Comparison of ENCODE assay signal across 8 cellular contexts in the genomic region with DNA sequence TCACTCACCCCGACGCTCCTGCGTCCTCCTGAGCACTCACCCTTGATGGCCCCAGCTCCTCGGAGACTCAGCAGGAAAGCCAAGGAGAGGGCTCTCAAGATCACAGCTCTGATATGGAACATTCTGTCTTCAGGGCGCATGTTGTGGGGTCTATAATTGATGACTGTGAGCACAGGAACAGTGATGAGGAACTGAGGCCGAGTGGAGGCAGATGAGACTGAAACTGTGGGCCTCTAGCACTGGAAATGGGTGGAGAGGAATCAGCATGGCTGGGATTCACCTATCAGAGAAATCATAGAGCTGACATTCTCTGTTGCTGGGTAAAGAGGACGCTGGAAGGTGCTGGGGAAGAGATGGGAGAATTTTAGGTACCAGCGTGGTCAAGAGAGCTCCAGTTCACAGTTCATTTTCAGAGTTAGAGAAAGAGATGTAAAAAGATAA. TPM values are rescaled to one million over a fixed set of nuclear protein-coding genes. Genes with fewer than 3 reads are reported as not detected.
DNase-seq lines count a peak whose midpoint lies in the region; ATAC-seq and TF ChIP-seq lines count a peak whose summit lies in the region.

A gene (minus strand): TSS at position 219 of the 441 bp plus-strand sequence.

- peak within 1 kb of the TSS; percentile 89 for H3K4me3 Mint-ChIP-seq in activated CD4-positive, alpha-beta T cell treated with anti-CD3 and anti-CD28 coated beads, Interleukin-2, amount 10 ng/mL, durations not matched to agents 24 days and 14 days

- TF ChIP-seq CTCF in fibroblast of the aortic adventitia (IDR thresholded peaks at IDR 0.05; ENCODE audit: insufficient read depth, low read length), result no peak

- peaks cover 2% of the 10 kb centered on the region for H3K27me3 Mint-ChIP-seq in activated CD4-positive, alpha-beta T cell treated with anti-CD3 and anti-CD28 coated beads, Interleukin-2, amount 10 ng/mL, durations not matched to agents 24 days and 14 days

- DNase-seq in activated CD4-positive, alpha-beta T cell treated with anti-CD3 and anti-CD28 coated beads, Interleukin-2, amount 10 ng/mL, durations not matched to agents 24 days and 14 days, result peak; percentile 88
- peak; percentile 28 for DNase-seq in fibroblast of the aortic adventitia (ENCODE audit: low read depth)
- DNase-seq in posterior vena cava (ENCODE audit: low spot score), result no peak
- DNase-seq in NCI-H1417 treated with DMSO at 0.1 percent for 48 hours (lab: John Stamatoyannopoulos, UW), result no peak
- DNase-seq in GOT3 (lab: John Stamatoyannopoulos, UW), result no peak

- no peaks in the 10 kb centered on the region for H3K9me3 Mint-ChIP-seq in activated CD4-positive, alpha-beta T cell treated with anti-CD3 and anti-CD28 coated beads, Interleukin-2, amount 10 ng/mL, durations not matched to agents 24 days and 14 days

- peak within 1 kb of the TSS; percentile 85 for H3K4me3 ChIP-seq in GM08714 (ENCODE audit: low read length)
- no peak within 1 kb of the TSS for H3K4me3 ChIP-seq in fibroblast of the aortic adventitia (ENCODE audit: low read depth, low read length)

- ATAC-seq in GM21360 (IDR thresholded peaks at IDR 0.05; ENCODE audit: unreplicated experiment) (peak; percentile 73), HG03571 (IDR thresholded peaks at IDR 0.05; ENCODE audit: unreplicated experiment) (peak; percentile 67)

- intact Hi-C loops in activated CD4-positive, alpha-beta T cell treated with anti-CD3 and anti-CD28 coated beads, Interleukin-2, amount 10 ng/mL, durations not matched to agents 24 days and 14 days (cut with micrococcal nuclease), result no loop called here
- intact Hi-C loops in posterior vena cava (cut with DNase I), result loop anchor here in 1 of 2 donors (1.0 kb wide), 1 partner anchor 38 kb away; no protein-coding TSS in a partner anchor

- H3K27ac Mint-ChIP-seq in activated CD4-positive, alpha-beta T cell treated with anti-CD3 and anti-CD28 coated beads, Interleukin-2, amount 10 ng/mL, durations not matched to agents 24 days and 14 days, result peak within 1 kb of the TSS; percentile 68

- peaks cover 47% of the 10 kb centered on the region for H3K4me1 Mint-ChIP-seq in activated CD4-positive, alpha-beta T cell treated with anti-CD3 and anti-CD28 coated beads, Interleukin-2, amount 10 ng/mL, durations not matched to agents 24 days and 14 days

- H3K36me3 Mint-ChIP-seq in activated CD4-positive, alpha-beta T cell treated with anti-CD3 and anti-CD28 coated beads, Interleukin-2, amount 10 ng/mL, durations not matched to agents 24 days and 14 days (ENCODE audit: low read depth), result peaks cover 11% of the 10 kb centered on the region

RNA-seq across cellular contexts. Expression of the gene that starts here (rescaled TPM):
- 38.5 and 42.6 TPM in 2 replicates for total RNA-seq in activated CD4-positive, alpha-beta T cell treated with anti-CD3 and anti-CD28 coated beads, Interleukin-2, amount 10 ng/mL, durations not matched to agents 24 days and 14 days
- total RNA-seq in fibroblast of the aortic adventitia (ENCODE audit: low replicate concordance) (0.18 and 1.8 TPM in 2 replicates), posterior vena cava (10 to 100 TPM; 44.4 to 84.9 TPM)

Comparison
In these comparisons a context has a peak if more than half of its experiments do, and no peak if none do; other contexts are left out.
1. RNA of the gene that starts here (total RNA-seq): 44.4 to 84.9 TPM in posterior vena cava and 38.5 to 42.6 TPM in activated CD4-positive, alpha-beta T cell treated with anti-CD3 and anti-CD28 coated beads, Interleukin-2, amount 10 ng/mL, durations not matched to agents 24 days and 14 days; 0.18 to 1.8 TPM in fibroblast of the aortic adventitia; every median in the first group is over 10 times any median in the second.
2. DNase-seq: peak in activated CD4-positive, alpha-beta T cell treated with anti-CD3 and anti-CD28 coated beads, Interleukin-2, amount 10 ng/mL, durations not matched to agents 24 days and 14 days (single experiment) and fibroblast of the aortic adventitia (single experiment); none in posterior vena cava (single experiment), NCI-H1417 treated with DMSO at 0.1 percent for 48 hours (single experiment) and GOT3 (single experiment).